Comparison of ENCODE assay signal across 23 cellular contexts in genomic region chr4:152699313-152699712, GRCh38.
"Had no signal": no experiment of that assay in that cellular context is flagged by ENCODE, and none has a peak within 500 bp of the region (broad histone marks: within the 10 kb centered on the region; RNA-seq: fewer than 3 reads in every experiment).

No MANE protein-coding gene starts in this region.

- H3K9ac ChIP-seq: KMS-11 had no signal

- FAIRE-seq: astrocyte, TTC549 had no signal

- DNase-seq: activated CD4-positive, alpha-beta memory T cell treated with anti-CD3 and anti-CD28 coated beads for 36 hours; activated CD4-positive, alpha-beta T cell treated with anti-CD3 and anti-CD28 coated beads, Interleukin-2, amount 10 ng/mL, durations not matched to agents 7 days and 5 days; activated CD4-positive, CD25-positive, alpha-beta regulatory T cell; activated CD8-positive, alpha-beta memory T cell treated with anti-CD3 and anti-CD28 coated beads for 24 hours; activated effector memory CD4-positive, alpha-beta T cell treated with anti-CD3 and anti-CD28 coated beads, Interleukin-2, amount 50 U/mL, for 16 hours; activated naive CD4-positive, alpha-beta T cell treated with Interleukin-2 at 50 U/mL for 16 hours; activated T-cell treated with anti-CD3 and anti-CD28 coated beads, Interleukin-2, amount 50 U/mL, for 4 hours; amygdala; NCI-H1092; NCI-H1436; NCI-H1694 treated with DMSO at 0.1 percent for 48 hours; NCI-H2029 treated with DMSO at 0.1 percent for 48 hours; NCI-H446; NCI-H524 treated with DMSO at 0.1 percent for 48 hours; NCI-H774; SIG-M5; T-cell; T-helper 2 cell; T1000 had no signal

- H3K4me3 ChIP-seq: SK-N-MC had no signal

- H3K27ac ChIP-seq: KMS-11, SK-N-MC had no signal
